In genomic region chr10:102629661-102630614, GRCh38 we compare ENCODE assay signal across 8 cellular contexts. TPM values are rescaled to one million over a fixed set of nuclear protein-coding genes. Genes with fewer than 3 reads are reported as not detected.
A peak's percentile ranks its signal among the peaks of the same experiment; 100 is the strongest.
DNase-seq lines count a peak whose midpoint lies in the region; ATAC-seq and TF ChIP-seq lines count a peak whose summit lies in the region.

No MANE protein-coding gene starts in this region.

- 82 to 87% methylated on average over 22 of the region's 22 CpGs for WGBS in sigmoid colon, 2 donors

- no peak for TF ChIP-seq EP300 in sigmoid colon (IDR thresholded peaks at IDR 0.05)

- no peak for TF ChIP-seq CTCF in sigmoid colon (IDR thresholded peaks at IDR 0.05)

- peaks cover 0 to 7% (median 0%) of the 10 kb centered on the region in 4 donors for H3K36me3 ChIP-seq in sigmoid colon

- no peak overlapping the region for H3K4me3 ChIP-seq in sigmoid colon

- intact Hi-C loops in sigmoid colon (cut with DNase I), result loop anchor here (5.0 kb wide), 1 partner anchor 513 kb away; no protein-coding TSS in a partner anchor

- peak overlapping the region; percentile 81 to 94 (median 88) for H3K27ac ChIP-seq in sigmoid colon

- no peaks in the 10 kb centered on the region for H3K9me3 ChIP-seq in sigmoid colon

- no peak for TF ChIP-seq POLR2A in sigmoid colon (IDR thresholded peaks at IDR 0.05)

- DNase-seq in GM03348 (ENCODE audit: low spot score) (peak; percentile 89), SW 1271 (lab: John Stamatoyannopoulos, UW) (peak; percentile 63 to 80), foreskin melanocyte (peak; percentile 62), sigmoid colon (peak; percentile 58), superior temporal gyrus (ENCODE audit: extremely low spot score) (no peak), mucosa of gallbladder (ENCODE audit: low spot score) (no peak), NCI-H510A (lab: John Stamatoyannopoulos, UW) (no peak)

- H3K27me3 ChIP-seq in sigmoid colon, result no peaks in the 10 kb centered on the region

- no peak for ATAC-seq in GM19455 (IDR thresholded peaks at IDR 0.05; ENCODE audit: unreplicated experiment)

- H3K4me1 ChIP-seq in sigmoid colon, result peaks cover 0 to 100% (median 98%) of the 10 kb centered on the region in 4 donors

RNA-seq across cellular contexts. Expression of gene TRIM8, which starts 14.3 kb away (rescaled TPM):
- total RNA-seq in sigmoid colon (10 to 100 TPM; 58.9 to 88.6 (median 67.1) TPM), mucosa of gallbladder (129 TPM)
- polyA plus RNA-seq in sigmoid colon, result 10 to 100 TPM; 25.0 to 53.0 (median 46.8) TPM

Comparison
In these comparisons a context has a peak if more than half of its experiments do, and no peak if none do; other contexts are left out.
1. DNase-seq: peak in GM03348 (single experiment), SW 1271 (2 of 2), foreskin melanocyte (single experiment) and sigmoid colon (single experiment); none in superior temporal gyrus (single experiment), mucosa of gallbladder (single experiment) and NCI-H510A (single experiment).